11 cellular contexts compared by ENCODE assay signal in genomic region chr2:68643874-68644485, GRCh38. TPM values are rescaled to one million over a fixed set of nuclear protein-coding genes. Genes with fewer than 3 reads are reported as not detected.
DNase-seq lines count a peak whose midpoint lies in the region; ATAC-seq and TF ChIP-seq lines count a peak whose summit lies in the region.
"Had no signal": no experiment of that assay in that cellular context is flagged by ENCODE, and none has a peak within 500 bp of the region (broad histone marks: within the 10 kb centered on the region; RNA-seq: fewer than 3 reads in every experiment).

No MANE protein-coding gene starts in this region.

- peaks cover 3% of the 10 kb centered on the region for H3K9me3 ChIP-seq in T-helper 17 cell (ENCODE audit: control insufficient read depth, low read length, poor library complexity, severe bottlenecking)

- peaks cover 10% of the 10 kb centered on the region for H3K9me3 Mint-ChIP-seq in progenitor cell of endocrine pancreas (ENCODE audit: low read depth)

- ATAC-seq in T-helper 17 cell (no peak), HG03571 (IDR thresholded peaks at IDR 0.05; ENCODE audit: unreplicated experiment) (no peak), GM18511 (IDR thresholded peaks at IDR 0.05; ENCODE audit: unreplicated experiment) (no peak)

- H3K36me3 Mint-ChIP-seq in T-helper 17 cell (ENCODE audit: low read depth) (peaks cover 2% of the 10 kb centered on the region), progenitor cell of endocrine pancreas (ENCODE audit: insufficient read depth) (peaks cover 2% of the 10 kb centered on the region)

- intact Hi-C loops in posterior vena cava (cut with DNase I): loop anchor here in 1 of 2 donors (5.0 kb wide), 1 partner anchor 1358 kb away; no protein-coding TSS in a partner anchor

- H3K4me3 Mint-ChIP-seq in T-helper 17 cell: peak overlapping the region; percentile 53
- peak overlapping the region; percentile 55 for H3K4me3 Mint-ChIP-seq in progenitor cell of endocrine pancreas (ENCODE audit: low read depth)

- H3K4me1 Mint-ChIP-seq in T-helper 17 cell (no peaks in the 10 kb centered on the region), progenitor cell of endocrine pancreas (ENCODE audit: low read depth) (no peaks in the 10 kb centered on the region)

- DNase-seq in GM12865 (ENCODE audit: low read depth) (no peak), T-helper 17 cell (no peak), fibroblast of pulmonary artery (ENCODE audit: low read depth) (no peak), progenitor cell of endocrine pancreas (ENCODE audit: low spot score, unreplicated experiment) (no peak), posterior vena cava (ENCODE audit: low spot score) (no peak), mucosa of gallbladder (ENCODE audit: low spot score) (no peak)
- DNase-seq: activated CD4-positive, CD25-positive, alpha-beta regulatory T cell; NCI-H1417 treated with DMSO at 0.1 percent for 48 hours; stimulated activated CD4-positive, alpha-beta T cell treated with anti-CD3 and anti-CD28 coated beads, Interleukin-1b, Interleukin-23, amount 100 ng/mL, for 48 hours had no signal

- peak overlapping the region; percentile 21; the same call in 1 of the 2 replicates for H3K4me3 ChIP-seq in GM12865 (ENCODE audit: low read depth, low read length)
- H3K4me3 ChIP-seq in fibroblast of pulmonary artery (replicated peaks; ENCODE audit: low read depth, low read length): peak overlapping the region; percentile 48

- TF ChIP-seq CTCF in GM12865 (IDR thresholded peaks at IDR 0.05; ENCODE audit: insufficient read depth, low read depth, low read length, missing control alignments): no peak
- TF ChIP-seq CTCF in fibroblast of pulmonary artery (IDR thresholded peaks at IDR 0.05; ENCODE audit: low read length, missing control alignments): no peak
- no peak for TF ChIP-seq CTCF in progenitor cell of endocrine pancreas (IDR thresholded peaks at IDR 0.05; ENCODE audit: unreplicated experiment)

- H3K27me3 Mint-ChIP-seq in T-helper 17 cell (peaks cover 66% of the 10 kb centered on the region), progenitor cell of endocrine pancreas (peaks cover 62% of the 10 kb centered on the region)

- H3K27ac Mint-ChIP-seq in T-helper 17 cell (no peak overlapping the region), progenitor cell of endocrine pancreas (no peak overlapping the region)

RNA-seq across cellular contexts. Expression of gene PROKR1, which starts 0.6 kb away (rescaled TPM):
- not detected for total RNA-seq in T-helper 17 cell
- total RNA-seq in progenitor cell of endocrine pancreas: 0.09 and 0.12 TPM in 2 replicates
- under 1 TPM in 1 of 2 donors, not detected in 1; 0.05 TPM for total RNA-seq in posterior vena cava
- not detected for total RNA-seq in mucosa of gallbladder
